Comparison of ENCODE assay signal across 11 cellular contexts in genomic region chr4:102684605-102685052, GRCh38.
DNase-seq lines count a peak whose midpoint lies in the region; ATAC-seq and TF ChIP-seq lines count a peak whose summit lies in the region.
"Had no signal": no experiment of that assay in that cellular context is flagged by ENCODE, and none has a peak within 500 bp of the region (broad histone marks: within the 10 kb centered on the region; RNA-seq: fewer than 3 reads in every experiment).

No MANE protein-coding gene starts in this region.

- intact Hi-C loops in mucosa of descending colon (cut with DNase I, micrococcal nuclease), result no loop called here

- peaks cover 17% of the 10 kb centered on the region for H3K36me3 Mint-ChIP-seq in activated T-helper 17 cell treated with anti-CD3 and anti-CD28 coated beads, Interleukin-2, amount 50 U/mL, for 72 hours (ENCODE audit: low read depth)
- H3K36me3 Mint-ChIP-seq in glutamatergic neuron (ENCODE audit: unreplicated experiment), result no peaks in the 10 kb centered on the region

- no peak overlapping the region for H3K4me3 Mint-ChIP-seq in activated T-helper 17 cell treated with anti-CD3 and anti-CD28 coated beads, Interleukin-2, amount 50 U/mL, for 72 hours
- no peak overlapping the region for H3K4me3 Mint-ChIP-seq in glutamatergic neuron (ENCODE audit: unreplicated experiment)

- no peaks in the 10 kb centered on the region for H3K36me3 ChIP-seq in mesendoderm (ENCODE audit: control insufficient read depth, insufficient read depth, low read length)
- no peaks in the 10 kb centered on the region for H3K36me3 ChIP-seq in mucosa of descending colon (ENCODE audit: low read depth)

- H2BK15ac ChIP-seq in mesendoderm (replicated peaks; ENCODE audit: low read depth), result no peak overlapping the region

- no peak overlapping the region for H3K27ac Mint-ChIP-seq in activated T-helper 17 cell treated with anti-CD3 and anti-CD28 coated beads, Interleukin-2, amount 50 U/mL, for 72 hours
- H3K27ac Mint-ChIP-seq in glutamatergic neuron (ENCODE audit: unreplicated experiment), result no peak overlapping the region

- no peak overlapping the region for H3K4ac ChIP-seq in mesendoderm (ENCODE audit: low read depth, low read length)

- H3K56ac ChIP-seq in mesendoderm (ENCODE audit: low read length), result no peak overlapping the region

- no peak overlapping the region for H2AK5ac ChIP-seq in mesendoderm (ENCODE audit: low read length)

- no peaks in the 10 kb centered on the region for H3K9me3 ChIP-seq in mucosa of descending colon
- H3K9me3 ChIP-seq: left lung had no signal

- H3K27me3 ChIP-seq in mesendoderm (ENCODE audit: insufficient read depth, low read length, poor library complexity), result no peaks in the 10 kb centered on the region
- H3K27me3 ChIP-seq: left lung had no signal

- H4K8ac ChIP-seq in mesendoderm (ENCODE audit: low read depth, low read length), result no peak overlapping the region

- DNase-seq in renal cortical epithelial cell (ENCODE audit: low read depth) (peak; percentile 41), mesendoderm (no peak), mucosa of descending colon (no peak), glutamatergic neuron (no peak)
- DNase-seq: activated gamma-delta T cell treated with Interleukin-2 at 50 U/mL for 16 hours; effector CD8-positive, alpha-beta T cell; left lung; NCI-H510A had no signal

- no peak overlapping the region for H3K18ac ChIP-seq in mesendoderm (ENCODE audit: low read length)

- no peak overlapping the region for H2BK5ac ChIP-seq in mesendoderm (ENCODE audit: low read length)

- H3K27ac ChIP-seq in mesendoderm (ENCODE audit: low read depth, low read length), result no peak overlapping the region
- H3K27ac ChIP-seq: left lung had no signal

- H3K4me2 ChIP-seq in mesendoderm (ENCODE audit: low read length), result no peak overlapping the region

- no peaks in the 10 kb centered on the region for H3K4me1 ChIP-seq in mesendoderm (ENCODE audit: control insufficient read depth, low read depth, low read length)
- H3K4me1 ChIP-seq in mucosa of descending colon (ENCODE audit: low read depth), result no peaks in the 10 kb centered on the region

- no peak overlapping the region for H3K23ac ChIP-seq in mesendoderm (ENCODE audit: low read length)

- ATAC-seq in GM18870 (IDR thresholded peaks at IDR 0.05; ENCODE audit: unreplicated experiment), result peak; percentile 24
- ATAC-seq in HG03432 (IDR thresholded peaks at IDR 0.05; ENCODE audit: unreplicated experiment), result peak; percentile 33
- peak; percentile 66 for ATAC-seq in activated T-helper 17 cell treated with anti-CD3 and anti-CD28 coated beads, Interleukin-2, amount 50 U/mL, for 72 hours (replicated peaks)
- no peak for ATAC-seq in mucosa of descending colon
- ATAC-seq: left lung had no signal

- TF ChIP-seq CTCF in mucosa of descending colon (IDR thresholded peaks at IDR 0.05) (no peak), glutamatergic neuron (IDR thresholded peaks at IDR 0.05; ENCODE audit: partially characterized antibody, unreplicated experiment) (no peak)

- H3K79me1 ChIP-seq in mesendoderm (ENCODE audit: low read length), result no peaks in the 10 kb centered on the region

- H3K9me3 Mint-ChIP-seq in activated T-helper 17 cell treated with anti-CD3 and anti-CD28 coated beads, Interleukin-2, amount 50 U/mL, for 72 hours, result no peaks in the 10 kb centered on the region
- H3K9me3 Mint-ChIP-seq in glutamatergic neuron (ENCODE audit: unreplicated experiment), result no peaks in the 10 kb centered on the region

- H4K5ac ChIP-seq in mesendoderm (ENCODE audit: low read length), result no peak overlapping the region

- no peak overlapping the region for H3K9ac ChIP-seq in mesendoderm (ENCODE audit: low read length)

- H3K27me3 Mint-ChIP-seq in activated T-helper 17 cell treated with anti-CD3 and anti-CD28 coated beads, Interleukin-2, amount 50 U/mL, for 72 hours, result no peaks in the 10 kb centered on the region
- no peaks in the 10 kb centered on the region for H3K27me3 Mint-ChIP-seq in glutamatergic neuron (ENCODE audit: unreplicated experiment)

- H3K4me3 ChIP-seq in mesendoderm (ENCODE audit: low read length) (no peak overlapping the region), mucosa of descending colon (no peak overlapping the region)
- H3K4me3 ChIP-seq: left lung had no signal

- no peak overlapping the region for H2BK120ac ChIP-seq in mesendoderm (ENCODE audit: low read depth, low read length)

- H3K4me1 Mint-ChIP-seq in activated T-helper 17 cell treated with anti-CD3 and anti-CD28 coated beads, Interleukin-2, amount 50 U/mL, for 72 hours, result no peaks in the 10 kb centered on the region
- H3K4me1 Mint-ChIP-seq in glutamatergic neuron (ENCODE audit: low read depth, unreplicated experiment), result no peaks in the 10 kb centered on the region

- no peaks in the 10 kb centered on the region for H3K79me2 ChIP-seq in mesendoderm (ENCODE audit: control insufficient read depth, insufficient read depth, low read length)

- WGBS in mesendoderm (ENCODE audit: extremely low coverage, insufficient coverage, low lambda C conversion rate), result no CpG with 5 or more reads among the region's 4 CpGs
